In the genomic region with DNA sequence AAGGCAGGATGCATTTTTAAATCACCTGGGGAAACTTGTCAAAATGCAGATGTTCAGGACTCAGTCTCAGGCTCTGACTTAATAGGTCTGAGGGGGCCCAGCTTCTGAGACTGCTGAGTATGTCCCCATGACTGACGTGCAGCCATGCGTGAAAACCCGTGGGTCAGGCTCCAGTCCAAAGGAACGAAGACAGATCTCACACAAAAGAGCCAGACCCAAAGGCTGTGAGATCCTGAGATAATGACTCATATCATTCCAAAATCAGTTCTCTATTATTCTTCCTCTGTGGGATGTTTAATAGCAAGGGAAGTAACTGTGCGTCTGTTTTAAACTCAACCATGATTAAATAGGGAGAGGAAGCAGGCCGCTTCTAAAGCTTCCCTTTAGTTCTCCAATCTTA, we compare ENCODE assay signal across 19 cellular contexts.
DNase-seq lines count a peak whose midpoint lies in the region; ATAC-seq and TF ChIP-seq lines count a peak whose summit lies in the region.
"Had no signal": no experiment of that assay in that cellular context is flagged by ENCODE, and none has a peak within 500 bp of the region (broad histone marks: within the 10 kb centered on the region; RNA-seq: fewer than 3 reads in every experiment).

No MANE protein-coding gene starts in this region.

- H3K27me3 ChIP-seq in PC-3 (ENCODE audit: low read length) = no peaks in the 10 kb centered on the region

- POLR2A ChIA-PET in PC-3 (lab: Charles Lee; ENCODE audit: unreplicated experiment) = no interaction called here

- intact Hi-C loops in PC-3 (cut with micrococcal nuclease) = no loop called here

- H3K27me3 Mint-ChIP-seq in nephron (ENCODE audit: low read depth) (peaks cover 5% of the 10 kb centered on the region), osteocyte (ENCODE audit: unreplicated experiment) (peaks cover 31% of the 10 kb centered on the region)

- H3K79me2 ChIP-seq in PC-3 (ENCODE audit: low read length) = no peaks in the 10 kb centered on the region

- H3K4me3 Mint-ChIP-seq in nephron = no peak overlapping the region
- H3K4me3 Mint-ChIP-seq in osteocyte (ENCODE audit: unreplicated experiment) = no peak overlapping the region
- H3K4me3 Mint-ChIP-seq: T-cell had no signal

- CTCF ChIA-PET in PC-3 (lab: Charles Lee) = no interaction called here

- H3K9me3 Mint-ChIP-seq in nephron (no peaks in the 10 kb centered on the region), osteocyte (ENCODE audit: unreplicated experiment) (no peaks in the 10 kb centered on the region)

- in situ Hi-C loops in ACHN (cut with HindIII; ENCODE audit: low pct_ligation_motif_present, low pct_unique_long_range_greater_than_20kb, low sequenced_read_pairs) = no loop called here

- no peaks in the 10 kb centered on the region for H3F3A ChIP-seq in PC-3 (ENCODE audit: low read length, unreplicated experiment)

- H3K36me3 ChIP-seq in PC-3 (ENCODE audit: low read depth, low read length) = no peaks in the 10 kb centered on the region
- H3K36me3 ChIP-seq: left lung, transverse colon had no signal

- H4K20me1 ChIP-seq in PC-3 (ENCODE audit: low read length) = no peaks in the 10 kb centered on the region

- H3K9me2 ChIP-seq in PC-3 (replicated peaks; ENCODE audit: low read length) = no peaks in the 10 kb centered on the region

- H3K27ac Mint-ChIP-seq in nephron (peak overlapping the region; percentile 74 to 79 (median 75)), osteocyte (ENCODE audit: unreplicated experiment) (no peak overlapping the region)
- H3K27ac Mint-ChIP-seq: T-cell had no signal

- H3K36me3 Mint-ChIP-seq in nephron (ENCODE audit: low read depth) = peaks cover 4% of the 10 kb centered on the region
- H3K36me3 Mint-ChIP-seq in osteocyte (ENCODE audit: unreplicated experiment) = no peaks in the 10 kb centered on the region
- H3K36me3 Mint-ChIP-seq: T-cell had no signal

- H3K4me2 ChIP-seq in PC-3 (ENCODE audit: low read length) = no peak overlapping the region
- H3K4me2 ChIP-seq: A549 had no signal

- H3K4me1 Mint-ChIP-seq in nephron (peaks cover 50% of the 10 kb centered on the region), osteocyte (ENCODE audit: unreplicated experiment) (no peaks in the 10 kb centered on the region)
- H3K4me1 Mint-ChIP-seq: T-cell had no signal

- DNase-seq in ACHN = peak; percentile 16
- peak; percentile 49 for DNase-seq in PC-3
- DNase-seq in choroid plexus epithelial cell (ENCODE audit: low read depth) = peak; percentile 20
- DNase-seq in osteocyte (ENCODE audit: extremely low spot score, unreplicated experiment) = no peak
- no peak for DNase-seq in superior temporal gyrus (ENCODE audit: extremely low spot score)
- DNase-seq: activated CD4-positive, alpha-beta T cell treated with anti-CD3 and anti-CD28 coated beads for 1 hour; activated CD8-positive, alpha-beta memory T cell treated with anti-CD3 and anti-CD28 coated beads, Interleukin-2, amount 50 U/mL, for 4 hours; activated naive CD4-positive, alpha-beta T cell; Calu3; left lung; NCI-H1105 treated with DMSO at 0.1 percent for 48 hours; NCI-H2227 treated with DMSO at 0.1 percent for 48 hours; stimulated activated CD4-positive, alpha-beta T cell treated with anti-CD3 and anti-CD28 coated beads, Interleukin-4, amount 100 ng/mL, for 1 hour; T-cell; transverse colon had no signal

- no peak overlapping the region for H3K27ac ChIP-seq in PC-3 (ENCODE audit: low read length)
- H3K27ac ChIP-seq: A549, left lung, transverse colon had no signal

- no peak overlapping the region for H2AFZ ChIP-seq in PC-3 (ENCODE audit: low read length)

- no peak overlapping the region for H3K4me3 ChIP-seq in PC-3 (ENCODE audit: low read length)
- no peak overlapping the region for H3K4me3 ChIP-seq in choroid plexus epithelial cell (ENCODE audit: low read depth, low read length)
- H3K4me3 ChIP-seq: A549, left lung, transverse colon had no signal

- BruUV-seq in PC-3 (replicated peaks; lab: Mats Ljungman, UMichigan) = no TSS peak

- peaks cover 7% of the 10 kb centered on the region; the same call in 1 of the 2 replicates for H3K4me1 ChIP-seq in PC-3 (ENCODE audit: insufficient read depth, low read length)
- H3K4me1 ChIP-seq: A549, left lung, transverse colon had no signal

- no peaks in the 10 kb centered on the region for H3K9me3 ChIP-seq in PC-3 (ENCODE audit: low read length)
- H3K9me3 ChIP-seq: A549, left lung, transverse colon had no signal

- TF ChIP-seq CTCF in PC-3 (conservative IDR thresholded peaks at IDR 0.05; ENCODE audit: low read depth, low read length) (no peak), choroid plexus epithelial cell (conservative IDR thresholded peaks at IDR 0.05; ENCODE audit: low read depth, low read length) (no peak), nephron (IDR thresholded peaks at IDR 0.05; ENCODE audit: unreplicated experiment in 3 of 3) (no peak), osteocyte (IDR thresholded peaks at IDR 0.05) (no peak)

- no peak overlapping the region for H3K9ac ChIP-seq in PC-3 (ENCODE audit: low read length)

- peak; percentile 84 for ATAC-seq in PC-3
- ATAC-seq in GM19463 (IDR thresholded peaks at IDR 0.05; ENCODE audit: unreplicated experiment) = no peak
- ATAC-seq in GM19395 (IDR thresholded peaks at IDR 0.05; ENCODE audit: unreplicated experiment) = no peak
- ATAC-seq: A549, left lung, T-cell had no signal

Comparison
In these comparisons a context has a peak if more than half of its experiments do, and no peak if none do; other contexts are left out.
1. DNase-seq: peak in ACHN (single experiment), PC-3 (single experiment) and choroid plexus epithelial cell (single experiment); none in osteocyte (single experiment) and superior temporal gyrus (single experiment).